ENCODE assay signal across 8 cellular contexts in the genomic region with DNA sequence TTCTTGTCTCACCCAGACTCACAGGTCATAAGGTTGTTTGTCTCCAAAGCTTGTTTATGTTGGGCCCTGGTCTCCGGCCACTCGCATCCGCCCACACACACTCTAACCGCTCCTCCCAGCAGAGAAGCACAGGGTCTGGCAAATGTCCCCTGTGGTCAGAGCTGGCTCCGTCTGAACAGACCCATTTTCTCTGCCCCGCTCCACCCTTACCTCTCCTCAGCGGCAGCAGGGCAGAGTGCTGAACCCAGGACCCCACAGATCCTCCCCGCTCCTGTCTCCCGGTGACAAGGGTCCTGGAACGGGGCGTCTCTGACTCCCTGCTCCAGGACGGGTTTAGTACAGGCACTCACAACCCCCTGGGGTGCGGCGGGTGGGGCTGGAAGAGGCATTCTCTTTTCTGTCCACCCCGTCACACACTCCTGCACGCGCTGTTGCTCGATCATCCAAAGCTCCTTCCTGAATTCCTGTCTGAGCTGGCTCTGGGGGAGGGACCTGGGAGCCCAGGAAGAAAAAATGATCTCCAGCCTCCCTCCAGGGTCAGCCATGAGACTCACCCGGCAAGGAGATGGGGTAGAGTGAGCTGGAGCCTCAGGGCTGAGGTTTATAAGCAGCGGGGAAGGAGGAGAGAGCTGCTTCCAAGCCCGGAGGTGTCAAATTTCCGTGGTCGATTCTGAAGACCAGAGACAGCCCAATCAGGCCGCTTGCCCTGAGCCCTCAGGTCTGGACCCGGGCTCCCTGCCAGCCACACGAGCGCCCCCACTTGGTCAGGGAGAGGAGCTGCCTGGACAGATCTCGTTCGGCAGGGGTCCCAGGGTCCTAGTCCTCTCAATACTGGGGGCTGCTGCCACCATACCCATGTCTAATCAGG. TPM values are rescaled to one million over a fixed set of nuclear protein-coding genes. Genes with fewer than 3 reads are reported as not detected.
A peak's percentile ranks its signal among the peaks of the same experiment; 100 is the strongest.
DNase-seq lines count a peak whose midpoint lies in the region; ATAC-seq, FAIRE-seq and TF ChIP-seq lines count a peak whose summit lies in the region.

A gene (minus strand): TSS at position 577 of the 868 bp plus-strand sequence. CDS start 1,033 bp downstream, outside the sequence.

- H3K18ac ChIP-seq in H1 (ENCODE audit: extremely low read depth, low read length), result peak within 1 kb of the TSS; percentile 93

- FAIRE-seq in H1 (lab: Jason Lieb, UNC), result peak; percentile 45

- TF ChIP-seq RAD21 in H1 (IDR thresholded peaks at IDR 0.05 in 1 of 2, conservative IDR thresholded peaks at IDR 0.05 in 1 of 2; ENCODE audit: low read depth in 2 of 2, low read length in 2 of 2), result peak; percentile 67 to 78

- no peaks in the 10 kb centered on the region for H3K9me3 Mint-ChIP-seq in effector memory CD8-positive, alpha-beta T cell

- H3K27me3 ChIP-seq in RWPE2 (ENCODE audit: insufficient read depth, poor library complexity, severe bottlenecking), result no peaks in the 10 kb centered on the region
- H3K27me3 ChIP-seq in H1 (replicated peaks in 1 of 4; ENCODE audit: control insufficient read depth in 3 of 4, extremely low read depth in 1 of 4, insufficient read depth in 3 of 4, low read length in 3 of 4), result no peaks in the 10 kb centered on the region
- no peaks in the 10 kb centered on the region for H3K27me3 ChIP-seq in right lobe of liver

- H4K91ac ChIP-seq in H1 (replicated peaks; ENCODE audit: insufficient read length, low read length), result peak within 1 kb of the TSS; percentile 59

- H3K9me3 ChIP-seq in RWPE2 (ENCODE audit: severe bottlenecking) (no peaks in the 10 kb centered on the region), H1 (ENCODE audit: insufficient read depth in 2 of 2, low read depth in 1 of 2, low read length in 1 of 2) (no peaks in the 10 kb centered on the region), right lobe of liver (no peaks in the 10 kb centered on the region)

- peak within 1 kb of the TSS; percentile 74 to 95 for H3K4me2 ChIP-seq in H1 (ENCODE audit: insufficient read depth in 1 of 2, low read depth in 2 of 2, low read length in 2 of 2)

- H2BK15ac ChIP-seq in H1 (ENCODE audit: low read length), result peak within 1 kb of the TSS; percentile 98; the same call in 1 of the 2 replicates

- no peak within 1 kb of the TSS for H3K23ac ChIP-seq in H1 (ENCODE audit: insufficient read length)

- TF ChIP-seq EP300 in H1 (IDR thresholded peaks at IDR 0.05; ENCODE audit: borderline replicate concordance in 1 of 2, low read depth in 2 of 2, low read length in 2 of 2), result no peak

- peaks cover 0 to 3% of the 10 kb centered on the region in 2 donors for H3K4me1 Mint-ChIP-seq in effector memory CD8-positive, alpha-beta T cell (ENCODE audit: low read depth in 2 of 2)

- H3K4ac ChIP-seq in H1 (replicated peaks; ENCODE audit: insufficient read length, low read depth, low read length), result peak within 1 kb of the TSS; percentile 71

- CTCF ChIA-PET in H1 (lab: Charles Lee; ENCODE audit: partially characterized antibody), result interaction anchor here (0.6 to 10.2 kb wide), 46 partner anchors 8 to 315 kb away, joined by 3 to 115 read pairs (median 5); a partner anchor contains a TSS

- no peak within 1 kb of the TSS for H2BK120ac ChIP-seq in H1 (replicated peaks; ENCODE audit: low read depth, low read length)

- 0 out of 2 replicates have a peak within 1 kb of the TSS, but pooled peaks have one; percentile 75 for H2BK20ac ChIP-seq in H1 (ENCODE audit: low read length)

- ATAC-seq in RWPE2 (ENCODE audit: low read depth) (peak; percentile 85), right lobe of liver (peak; percentile 65 to 75 (median 72)), GM18861 (IDR thresholded peaks at IDR 0.05; ENCODE audit: unreplicated experiment) (no peak)
- no peak for ATAC-seq in effector memory CD8-positive, alpha-beta T cell (replicated peaks)

- intact Hi-C loops in right lobe of liver (cut with DNase I), result no loop called here

- TF ChIP-seq CTCF in RWPE2 (IDR thresholded peaks at IDR 0.05; ENCODE audit: poor library complexity, severe bottlenecking) (peak; percentile 76), H1 (IDR thresholded peaks at IDR 0.05; ENCODE audit: control extremely low read depth in 1 of 3, insufficient read depth in 1 of 3, low read depth in 1 of 3, low read length in 3 of 3) (peak; percentile 86 to 94 (median 90)), right lobe of liver (IDR thresholded peaks at IDR 0.05) (peak; percentile 38 to 44 (median 40)), subcutaneous adipose tissue (IDR thresholded peaks at IDR 0.05; ENCODE audit: low read depth) (no peak)

- no peak within 1 kb of the TSS for H3K56ac ChIP-seq in H1 (replicated peaks; ENCODE audit: insufficient read length, low read depth, low read length)

- H3K27ac Mint-ChIP-seq in effector memory CD8-positive, alpha-beta T cell, result peak within 1 kb of the TSS in 1 of 2 donors; percentile 62

- H3K79me1 ChIP-seq in H1 (ENCODE audit: low read depth, low read length), result no peaks in the 10 kb centered on the region

- peaks cover 0 to 12% of the 10 kb centered on the region in 2 donors for H3K27me3 Mint-ChIP-seq in effector memory CD8-positive, alpha-beta T cell

- peak within 1 kb of the TSS; percentile 92 for H2BK12ac ChIP-seq in H1 (ENCODE audit: low read depth, low read length)

- peak within 1 kb of the TSS; percentile 80; the same call in 1 of the 2 replicates for H4K8ac ChIP-seq in H1 (ENCODE audit: extremely low read depth, insufficient read depth, low read length)

- peaks cover 6% of the 10 kb centered on the region for H3K36me3 Mint-ChIP-seq in effector memory CD8-positive, alpha-beta T cell (ENCODE audit: insufficient read depth)

- H3K9ac ChIP-seq in H1 (replicated peaks in 1 of 4; ENCODE audit: extremely low read depth in 1 of 4, low read depth in 3 of 4, low read length in 3 of 4), result peak within 1 kb of the TSS in 2 of 4 experiments; percentile 69 to 70; a peak in 4 of 7 replicates

- POLR2A ChIA-PET in H1 (lab: Charles Lee; ENCODE audit: partially characterized antibody), result interaction anchor here (0.6 to 15.6 kb wide), 38 partner anchors 9 to 1241 kb away, joined by 3 to 261 read pairs (median 4); a partner anchor contains a TSS

- peak within 1 kb of the TSS; percentile 76 for H3K27ac ChIP-seq in RWPE2 (ENCODE audit: poor library complexity, severe bottlenecking)
- peak within 1 kb of the TSS; percentile 59 for H3K27ac ChIP-seq in H1 (ENCODE audit: low read depth, low read length)
- peak within 1 kb of the TSS; percentile 71 to 80 (median 73) for H3K27ac ChIP-seq in right lobe of liver

- in situ Hi-C loops in KBM-7 (cut with MboI; ENCODE audit: low pct_unique_long_range_greater_than_20kb, low sequenced_read_pairs), result no loop called here

- WGBS in H1 (ENCODE audit: extremely low coverage in 1 of 2, insufficient coverage in 1 of 2, insufficient read length in 1 of 2, insufficient replicate concordance in 2 of 2, low coverage in 1 of 2, low lambda C conversion rate in 2 of 2, missing lambda C conversion rate in 1 of 2), 2 experiments, result 8% methylated on average over 29 of the region's 29 CpGs; no CpG with 5 or more reads in 1 of the 2 experiments
- 13% methylated on average over 10 of the region's 29 CpGs for WGBS in right lobe of liver (ENCODE audit: insufficient coverage, low coverage, low lambda C conversion rate, missing lambda C conversion rate)

- H3K4me3 Mint-ChIP-seq in effector memory CD8-positive, alpha-beta T cell, result no peak within 1 kb of the TSS

- H2BK5ac ChIP-seq in H1 (ENCODE audit: low read depth, low read length), result peak within 1 kb of the TSS; percentile 68

- H3K36me3 ChIP-seq in RWPE2 (ENCODE audit: low read depth) (peaks cover 27% of the 10 kb centered on the region), H1 (ENCODE audit: control insufficient read depth in 2 of 4, insufficient read depth in 4 of 4, low read length in 3 of 4) (peaks cover 0 to 4% (median 1%) of the 10 kb centered on the region in 4 experiments; a peak in 3 of 8 replicates), right lobe of liver (no peaks in the 10 kb centered on the region)

- H2AK5ac ChIP-seq in H1 (ENCODE audit: low read depth, low read length), result no peak within 1 kb of the TSS; the same call in 1 of the 2 replicates

- peak; percentile 94 to 98 for TF ChIP-seq POLR2A in H1 (IDR thresholded peaks at IDR 0.05; ENCODE audit: control extremely low read depth in 1 of 2, low read depth in 2 of 2, low read length in 2 of 2)
- peak; percentile 46 for TF ChIP-seq POLR2A in right lobe of liver (IDR thresholded peaks at IDR 0.05)

- H3K4me1 ChIP-seq in RWPE2 (ENCODE audit: insufficient read depth, poor library complexity, severe bottlenecking) (peaks cover 6% of the 10 kb centered on the region), H1 (replicated peaks in 1 of 4; ENCODE audit: control insufficient read depth in 3 of 4, insufficient read depth in 4 of 4, low read length in 3 of 4) (peaks cover 0 to 13% (median 7%) of the 10 kb centered on the region in 4 experiments; a peak in 6 of 7 replicates), right lobe of liver (peaks cover 0 to 6% (median 2%) of the 10 kb centered on the region in 4 donors)

- no peaks in the 10 kb centered on the region for H4K20me1 ChIP-seq in H1 (replicated peaks in 1 of 2; ENCODE audit: control insufficient read depth in 1 of 2, insufficient read depth in 2 of 2, low read length in 2 of 2)

- no peaks in the 10 kb centered on the region for H3K79me2 ChIP-seq in H1 (ENCODE audit: control insufficient read depth in 1 of 2, insufficient read depth in 2 of 2, low read length in 2 of 2)

- DNase-seq in DMS153 treated with DMSO at 0.1 percent for 48 hours (lab: John Stamatoyannopoulos, UW; ENCODE audit: unreplicated experiment) (peak; percentile 87), KBM-7 (peak; percentile 91), RWPE2 (ENCODE audit: low spot score) (peak; percentile 83), H1 (ENCODE audit: low read depth in 1 of 2, low spot score in 2 of 2) (peak; percentile 92 to 94), right lobe of liver (peak; percentile 75 to 79 (median 75))
- DNase-seq in effector memory CD8-positive, alpha-beta T cell, result no peak

- H4K5ac ChIP-seq in H1 (ENCODE audit: insufficient read length, low read depth, low read length), result peak within 1 kb of the TSS; percentile 57

- H3K4me3 ChIP-seq in RWPE2 (ENCODE audit: severe bottlenecking) (peak within 1 kb of the TSS; percentile 32), H1 (ENCODE audit: extremely low read depth in 1 of 4, insufficient read depth in 2 of 4, low read depth in 3 of 4, low read length in 4 of 4) (peak within 1 kb of the TSS; percentile 45 to 77 (median 72)), right lobe of liver (peak within 1 kb of the TSS; percentile 29 to 52 (median 47))

- H3K23me2 ChIP-seq in H1 (ENCODE audit: low read depth, low read length), result peaks cover 7% of the 10 kb centered on the region

- no peak within 1 kb of the TSS for H3K14ac ChIP-seq in H1 (ENCODE audit: insufficient read length)

- H2AFZ ChIP-seq in H1 (ENCODE audit: low read length), result peak within 1 kb of the TSS; percentile 72; the same call in 1 of the 2 replicates

RNA-seq across cellular contexts. Expression of the gene that starts here (rescaled TPM):
- 63.6 and 65.3 TPM in 2 replicates for total RNA-seq in H1 (2021; fragmentation: NEBNext Ultra II Directional; extraction: Animal tissue kit (Norgen Biotek cat#: 25700))
- 79.0 and 127 TPM in 2 replicates for polyA plus RNA-seq in H1 (2011; rRNA removed)
- 122 TPM for polyA plus RNA-seq in H1 (2011; cell fraction: cytosol; rRNA removed)
- polyA plus RNA-seq in H1 (2011; cell fraction: nucleus; rRNA removed), result 65.5 TPM
- polyA plus RNA-seq in H1 (2012, experiment 1 of 2), result 102 to 124 TPM (median 115 TPM) in 4 replicates
- polyA plus RNA-seq in H1 (2012, experiment 2 of 2), result 229 TPM
- 97.0 TPM for polyA plus RNA-seq in H1 (2013, experiment 1 of 2)
- 96.5 TPM for polyA plus RNA-seq in H1 (2013, experiment 2 of 2)
- polyA minus RNA-seq in H1 (2011; rRNA and poly(A)+ RNA removed), result 33.9 and 48.4 TPM in 2 replicates
- polyA minus RNA-seq in H1 (2011; cell fraction: cytosol; rRNA and poly(A)+ RNA removed), result 12.7 TPM
- polyA minus RNA-seq in H1 (2011; cell fraction: nucleus; rRNA and poly(A)+ RNA removed), result 18.6 TPM
- 10 to 100 TPM; 10.4 to 24.5 (median 21.9) TPM for total RNA-seq in right lobe of liver
- 100 to 1,000 TPM; 142 to 282 (median 278) TPM for total RNA-seq in subcutaneous adipose tissue

Comparison
In these comparisons a context has a peak if more than half of its experiments do, and no peak if none do; other contexts are left out.
1. DNase-seq: peak in DMS153 treated with DMSO at 0.1 percent for 48 hours (single experiment), KBM-7 (single experiment), RWPE2 (single experiment), H1 (2 of 2) and right lobe of liver (3 of 3); none in effector memory CD8-positive, alpha-beta T cell (0 of 3).
2. ATAC-seq: peak in RWPE2 (single experiment) and right lobe of liver (4 of 4); none in GM18861 (single experiment) and effector memory CD8-positive, alpha-beta T cell (single experiment).
3. Peak in every context shown above with its lines, with median percentiles within 50 percentile points of each other: H3K27ac ChIP-seq and H3K4me3 ChIP-seq.